8 cellular contexts compared by ENCODE assay signal in the genomic region with DNA sequence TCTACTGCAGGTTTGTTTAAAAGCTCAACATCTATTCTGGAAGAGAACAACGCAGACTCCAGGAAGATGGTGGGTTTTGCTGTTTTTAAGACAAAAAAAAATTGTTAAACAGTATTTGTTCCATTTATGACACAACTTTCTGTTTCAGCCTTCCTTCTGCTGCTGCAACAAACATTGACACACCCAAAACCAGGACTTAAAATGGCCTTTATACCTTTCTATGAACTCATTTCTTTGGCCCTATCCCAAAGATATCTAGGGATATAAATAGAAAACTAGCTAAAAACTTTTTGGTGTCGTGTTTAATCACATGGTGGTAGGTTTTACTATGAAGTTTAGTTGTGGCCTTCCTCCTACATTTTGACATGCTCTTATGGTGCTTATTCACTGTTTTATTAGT. TPM values are rescaled to one million over a fixed set of nuclear protein-coding genes. Genes with fewer than 3 reads are reported as not detected.
DNase-seq lines count a peak whose midpoint lies in the region; ATAC-seq and TF ChIP-seq lines count a peak whose summit lies in the region.

No MANE protein-coding gene starts in this region.

- intact Hi-C loops in Calu3 (cut with micrococcal nuclease; ENCODE audit: unreplicated experiment), result loop anchor here (1.0 to 10.0 kb wide), 2 partner anchors 9 to 440 kb away; no protein-coding TSS in a partner anchor

- peak overlapping the region; percentile 83 for H3K4me3 Mint-ChIP-seq in Calu3 (ENCODE audit: low read depth, unreplicated experiment)
- H3K4me3 Mint-ChIP-seq in T-helper 2 cell treated with Interferon-gamma antibody and Interleukin-4, amounts not matched to agents 5 μg/mL and 100 μg/mL, for 36 hours, result peak overlapping the region; percentile 96

- no peaks in the 10 kb centered on the region for H3K9me3 Mint-ChIP-seq in Calu3 (ENCODE audit: low read depth, unreplicated experiment)
- H3K9me3 Mint-ChIP-seq in T-helper 2 cell treated with Interferon-gamma antibody and Interleukin-4, amounts not matched to agents 5 μg/mL and 100 μg/mL, for 36 hours, result peaks cover 3% of the 10 kb centered on the region

- peak overlapping the region; percentile 92 for H3K27ac Mint-ChIP-seq in Calu3 (ENCODE audit: unreplicated experiment)
- H3K27ac Mint-ChIP-seq in T-helper 2 cell treated with Interferon-gamma antibody and Interleukin-4, amounts not matched to agents 5 μg/mL and 100 μg/mL, for 36 hours, result peak overlapping the region; percentile 98

- peaks cover 8% of the 10 kb centered on the region; the same call in 1 of the 2 replicates for H3K27me3 ChIP-seq in H7 (ENCODE audit: control insufficient read depth, insufficient read depth, low read length)

- ATAC-seq in HG03039 (IDR thresholded peaks at IDR 0.05; ENCODE audit: unreplicated experiment), result no peak
- ATAC-seq in SK-N-SH treated with all-trans-retinoic acid at 6 μM for 48 hours, result no peak

- TF ChIP-seq CTCF in Calu3 (IDR thresholded peaks at IDR 0.05; ENCODE audit: unreplicated experiment), result no peak

- DNase-seq in Calu3 (no peak), H7 (no peak), kidney tubule cell (ENCODE audit: low spot score) (peak; percentile 10), dermis blood vessel endothelial cell (no peak), DMS 273 treated with DMSO at 0.1 percent for 48 hours (lab: John Stamatoyannopoulos, UW) (no peak)
- no peak for DNase-seq in T-helper 2 cell treated with Interferon-gamma antibody and Interleukin-4, amounts not matched to agents 5 μg/mL and 100 μg/mL, for 36 hours (ENCODE audit: low spot score)

- peak overlapping the region; percentile 69; the same call in 1 of the 2 replicates for H3K4me3 ChIP-seq in H7 (ENCODE audit: insufficient read depth, low read depth, low read length)

- CTCF ChIA-PET in Calu3 (lab: Charles Lee), result interaction anchor here (1.3 to 4.0 kb wide), 3 partner anchors 8 to 79 kb away, joined by 4 to 29 read pairs (median 8); no protein-coding TSS in a partner anchor

- H3K27me3 Mint-ChIP-seq in Calu3 (ENCODE audit: unreplicated experiment), result no peaks in the 10 kb centered on the region
- H3K27me3 Mint-ChIP-seq in T-helper 2 cell treated with Interferon-gamma antibody and Interleukin-4, amounts not matched to agents 5 μg/mL and 100 μg/mL, for 36 hours (ENCODE audit: low read depth), result no peaks in the 10 kb centered on the region

- no peaks in the 10 kb centered on the region for H3K36me3 ChIP-seq in H7 (replicated peaks; ENCODE audit: control insufficient read depth, insufficient read depth, low read length)

- H3K4me1 Mint-ChIP-seq in Calu3 (ENCODE audit: low read depth, unreplicated experiment), result peaks cover 26% of the 10 kb centered on the region
- H3K4me1 Mint-ChIP-seq in T-helper 2 cell treated with Interferon-gamma antibody and Interleukin-4, amounts not matched to agents 5 μg/mL and 100 μg/mL, for 36 hours (ENCODE audit: low read depth), result peaks cover 36% of the 10 kb centered on the region

- no TSS peak for BruUV-seq in Calu3 (replicated peaks; lab: Mats Ljungman, UMichigan)

- H3K36me3 Mint-ChIP-seq in Calu3 (ENCODE audit: insufficient read depth, unreplicated experiment), result peaks cover 37% of the 10 kb centered on the region
- H3K36me3 Mint-ChIP-seq in T-helper 2 cell treated with Interferon-gamma antibody and Interleukin-4, amounts not matched to agents 5 μg/mL and 100 μg/mL, for 36 hours (ENCODE audit: low read depth), result peaks cover 26% of the 10 kb centered on the region

TF ChIP-seq in SK-N-SH treated with all-trans-retinoic acid at 6 μM for 48 hours, 23 proteins besides CTCF, POLR2A, EP300 and RAD21:
- TF ChIP-seq TCF4 (CRISPR knock-in tag; IDR thresholded peaks at IDR 0.05; ENCODE audit: borderline replicate concordance) (no peak), CSDC2 (CRISPR knock-in tag; IDR thresholded peaks at IDR 0.05) (no peak), GLIS3 (CRISPR knock-in tag; IDR thresholded peaks at IDR 0.05) (no peak), OSR1 (CRISPR knock-in tag; IDR thresholded peaks at IDR 0.05) (no peak), ZNF565 (CRISPR knock-in tag; conservative IDR thresholded peaks at IDR 0.05; ENCODE audit: low read depth) (no peak), ZFP30 (CRISPR knock-in tag; IDR thresholded peaks at IDR 0.05) (no peak), BACH2 (CRISPR knock-in tag; IDR thresholded peaks at IDR 0.05; ENCODE audit: borderline replicate concordance) (no peak)
- TF ChIP-seq, protein P1, sequence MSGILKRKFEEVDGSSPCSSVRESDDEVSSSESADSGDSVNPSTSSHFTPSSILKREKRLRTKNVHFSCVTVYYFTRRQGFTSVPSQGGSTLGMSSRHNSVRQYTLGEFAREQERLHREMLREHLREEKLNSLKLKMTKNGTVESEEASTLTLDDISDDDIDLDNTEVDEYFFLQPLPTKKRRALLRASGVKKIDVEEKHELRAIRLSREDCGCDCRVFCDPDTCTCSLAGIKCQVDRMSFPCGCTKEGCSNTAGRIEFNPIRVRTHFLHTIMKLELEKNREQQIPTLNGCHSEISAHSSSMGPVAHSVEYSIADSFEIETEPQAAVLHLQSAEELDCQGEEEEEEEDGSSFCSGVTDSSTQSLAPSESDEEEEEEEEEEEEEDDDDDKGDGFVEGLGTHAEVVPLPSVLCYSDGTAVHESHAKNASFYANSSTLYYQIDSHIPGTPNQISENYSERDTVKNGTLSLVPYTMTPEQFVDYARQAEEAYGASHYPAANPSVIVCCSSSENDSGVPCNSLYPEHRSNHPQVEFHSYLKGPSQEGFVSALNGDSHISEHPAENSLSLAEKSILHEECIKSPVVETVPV (CRISPR knock-in tag; IDR thresholded peaks at IDR 0.05), result no peak
- TF ChIP-seq, protein P2, sequence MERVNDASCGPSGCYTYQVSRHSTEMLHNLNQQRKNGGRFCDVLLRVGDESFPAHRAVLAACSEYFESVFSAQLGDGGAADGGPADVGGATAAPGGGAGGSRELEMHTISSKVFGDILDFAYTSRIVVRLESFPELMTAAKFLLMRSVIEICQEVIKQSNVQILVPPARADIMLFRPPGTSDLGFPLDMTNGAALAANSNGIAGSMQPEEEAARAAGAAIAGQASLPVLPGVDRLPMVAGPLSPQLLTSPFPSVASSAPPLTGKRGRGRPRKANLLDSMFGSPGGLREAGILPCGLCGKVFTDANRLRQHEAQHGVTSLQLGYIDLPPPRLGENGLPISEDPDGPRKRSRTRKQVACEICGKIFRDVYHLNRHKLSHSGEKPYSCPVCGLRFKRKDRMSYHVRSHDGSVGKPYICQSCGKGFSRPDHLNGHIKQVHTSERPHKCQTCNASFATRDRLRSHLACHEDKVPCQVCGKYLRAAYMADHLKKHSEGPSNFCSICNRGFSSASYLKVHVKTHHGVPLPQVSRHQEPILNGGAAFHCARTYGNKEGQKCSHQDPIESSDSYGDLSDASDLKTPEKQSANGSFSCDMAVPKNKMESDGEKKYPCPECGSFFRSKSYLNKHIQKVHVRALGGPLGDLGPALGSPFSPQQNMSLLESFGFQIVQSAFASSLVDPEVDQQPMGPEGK (CRISPR knock-in tag; IDR thresholded peaks at IDR 0.05; ENCODE audit: borderline replicate concordance), result no peak

RNA-seq across cellular contexts. Expression of a gene that starts 1.0 kb away (rescaled TPM):
- total RNA-seq in Calu3 (2022) (75.0 and 79.8 TPM in 2 replicates), dermis blood vessel endothelial cell (0.34 TPM in 1 of 2 replicates, not detected in the other)
- total RNA-seq in H7 (2014; rRNA removed; shearing (Covaris generic)), result 8.0 and 17.1 TPM in 2 replicates
